In genomic region chr10:131000737-131001136, GRCh38 we compare ENCODE assay signal across 28 cellular contexts.
DNase-seq lines count a peak whose midpoint lies in the region; ATAC-seq and TF ChIP-seq lines count a peak whose summit lies in the region.
"Had no signal": no experiment of that assay in that cellular context is flagged by ENCODE, and none has a peak within 500 bp of the region (broad histone marks: within the 10 kb centered on the region; RNA-seq: fewer than 3 reads in every experiment).

No MANE protein-coding gene starts in this region.

- H3K36me3 ChIP-seq in Karpas-422 (ENCODE audit: insufficient read depth, low read length) (no peaks in the 10 kb centered on the region; the same call in 1 of the 2 replicates), gastrocnemius medialis (no peaks in the 10 kb centered on the region), H7 (replicated peaks; ENCODE audit: control insufficient read depth, insufficient read depth, low read length) (no peaks in the 10 kb centered on the region)
- H3K36me3 ChIP-seq: SJCRH30 had no signal

- H3K27me3 ChIP-seq in Karpas-422 (ENCODE audit: low read length) (peaks cover 4% of the 10 kb centered on the region; the same call in 1 of the 2 replicates), gastrocnemius medialis (no peaks in the 10 kb centered on the region), H7 (ENCODE audit: control insufficient read depth, insufficient read depth, low read length) (0 out of 2 replicates have a peak, but pooled peaks cover 2% of the 10 kb centered on the region)
- H3K27me3 ChIP-seq: SJCRH30 had no signal

- H3K4me3 ChIP-seq in Karpas-422 (ENCODE audit: low read length) (peak overlapping the region; percentile 29), coronary artery (no peak overlapping the region), gastrocnemius medialis (no peak overlapping the region), H7 (ENCODE audit: insufficient read depth, low read depth, low read length) (no peak overlapping the region)
- H3K4me3 ChIP-seq: A549, GM23248, SJCRH30 had no signal

- H3K9me2 ChIP-seq in Karpas-422 (replicated peaks; ENCODE audit: insufficient read depth, low read length) = no peaks in the 10 kb centered on the region

- peak; percentile 1 for DNase-seq in cardiac septum (ENCODE audit: low spot score)
- DNase-seq in left ventricle myocardium superior = no peak
- DNase-seq in Karpas-422 = peak; percentile 87
- peak; percentile 33 for DNase-seq in coronary artery (ENCODE audit: low spot score)
- peak in 1 of 2 donors; percentile 30 for DNase-seq in gastrocnemius medialis
- DNase-seq in EL = no peak
- DNase-seq in H7 = no peak
- DNase-seq: AML-193; Calu3; DMS153; DND-41; GM23248; HCEC 1CT; KBM-7; MM.1S; NCI-H1105; NCI-H1436 treated with DMSO at 0.1 percent for 48 hours; NCI-H1930; NCI-H2107; NCI-H524 treated with DMSO at 0.1 percent for 48 hours; NCI-H774; NK-92 treated with Interleukin-12 subunit alpha and Interleukin-12 subunit beta, amount 100 ng/mL, for 24 hours; PC-3; SJCRH30 had no signal

- peak overlapping the region; percentile 76 for H3K4me2 ChIP-seq in Karpas-422 (ENCODE audit: low read depth, low read length, poor library complexity, severe bottlenecking)
- H3K4me2 ChIP-seq: A549 had no signal

- H4K20me1 ChIP-seq in Karpas-422 (ENCODE audit: insufficient read depth, low read depth, low read length) = no peaks in the 10 kb centered on the region

- TF ChIP-seq CTCF in coronary artery (IDR thresholded peaks at IDR 0.05) = no peak
- TF ChIP-seq CTCF in gastrocnemius medialis (IDR thresholded peaks at IDR 0.05 in 4 of 5, conservative IDR thresholded peaks at IDR 0.05 in 1 of 5) = no peak

- H3K9me3 ChIP-seq in Karpas-422 (ENCODE audit: low read length) = peaks cover 7% of the 10 kb centered on the region; the same call in 1 of the 2 replicates
- H3K9me3 ChIP-seq in gastrocnemius medialis = no peaks in the 10 kb centered on the region
- H3K9me3 ChIP-seq: A549, SJCRH30 had no signal

- no peak overlapping the region for H2AFZ ChIP-seq in Karpas-422 (ENCODE audit: low read length)
- H2AFZ ChIP-seq: GM23248 had no signal

- H3K27ac ChIP-seq in Karpas-422 (ENCODE audit: low read length) (peak overlapping the region; percentile 99), coronary artery (no peak overlapping the region), gastrocnemius medialis (peak overlapping the region in 3 of 4 donors; percentile 48 to 80 (median 70))
- H3K27ac ChIP-seq: A549, GM23248, SJCRH30 had no signal

- no peak for TF ChIP-seq POLR2A in gastrocnemius medialis (IDR thresholded peaks at IDR 0.05)

- intact Hi-C loops in cardiac septum (cut with DNase I) (no loop called here), left ventricle myocardium superior (cut with micrococcal nuclease) (no loop called here), gastrocnemius medialis (cut with DNase I; ENCODE audit: low total_unique reads) (no loop called here)

- H3K4me1 ChIP-seq in Karpas-422 (ENCODE audit: low read length) (peaks cover 79% of the 10 kb centered on the region), gastrocnemius medialis (peaks cover 26 to 45% of the 10 kb centered on the region in 2 donors)
- H3K4me1 ChIP-seq: A549, SJCRH30 had no signal

- peak overlapping the region; percentile 54 for H3K9ac ChIP-seq in Karpas-422 (ENCODE audit: low read length)
- H3K9ac ChIP-seq: GM23248 had no signal

- no peak for ATAC-seq in left ventricle myocardium superior
- peak; percentile 80 to 86 for ATAC-seq in gastrocnemius medialis
- ATAC-seq in GM18511 (IDR thresholded peaks at IDR 0.05; ENCODE audit: unreplicated experiment) = no peak
- ATAC-seq: A549, PC-3, Right ventricle myocardium inferior, SK-N-SH treated with all-trans-retinoic acid at 6 μM for 48 hours had no signal

- no peaks in the 10 kb centered on the region for H3K79me2 ChIP-seq in Karpas-422 (ENCODE audit: low read length)

- in situ Hi-C loops in gastrocnemius medialis (cut with MboI; ENCODE audit: low sequenced_read_pairs in 4 of 4) = no loop called here

Comparison
In these comparisons a context has a peak if more than half of its experiments do, and no peak if none do; other contexts are left out.
1. DNase-seq: peak in cardiac septum (single experiment), Karpas-422 (single experiment) and coronary artery (single experiment); none in left ventricle myocardium superior (single experiment), EL (single experiment) and H7 (single experiment).
2. ATAC-seq: peak in gastrocnemius medialis (2 of 2); none in left ventricle myocardium superior (single experiment) and GM18511 (single experiment).
3. H3K27ac ChIP-seq: peak in Karpas-422 (single experiment) and gastrocnemius medialis (3 of 4); none in coronary artery (0 of 2).